Comparison of ENCODE assay signal across 1 cellular context in genomic region chr14:101961011-101961721, GRCh38.
A peak's percentile ranks its signal among the peaks of the same experiment; 100 is the strongest.
TF ChIP-seq lines count a peak whose summit lies in the region.

No MANE protein-coding gene starts in this region.

TF ChIP-seq in HepG2, 621 proteins besides CTCF, POLR2A, EP300 and RAD21 (continued from another document and continues in another):
- no peak for TF ChIP-seq AKNA (CRISPR knock-in tag; IDR thresholded peaks at IDR 0.05; ENCODE audit: borderline replicate concordance)
- TF ChIP-seq PAXIP1 (CRISPR knock-in tag; conservative IDR thresholded peaks at IDR 0.05) = no peak
- no peak for TF ChIP-seq GPBP1L1 (CRISPR knock-in tag; IDR thresholded peaks at IDR 0.05)
- TF ChIP-seq SAP130 (CRISPR knock-in tag; IDR thresholded peaks at IDR 0.05; ENCODE audit: low read depth) = peak; percentile 49; the same call in 1 of the 2 replicates
- TF ChIP-seq ZFP36L1 (CRISPR knock-in tag; IDR thresholded peaks at IDR 0.05) = peak; percentile 79; the same call in 1 of the 2 replicates
- no peak for TF ChIP-seq MTERF4 (CRISPR knock-in tag; IDR thresholded peaks at IDR 0.05)
- 0 out of 2 replicates have a peak, but pooled peaks have one; percentile 29 for TF ChIP-seq PITX1 (CRISPR knock-in tag; IDR thresholded peaks at IDR 0.05)
- TF ChIP-seq ATAD3A (CRISPR knock-in tag; IDR thresholded peaks at IDR 0.05) = no peak
- peak; percentile 67; the same call in 1 of the 2 replicates for TF ChIP-seq MEIS2 (CRISPR knock-in tag; IDR thresholded peaks at IDR 0.05)
- no peak for TF ChIP-seq RFX3 (CRISPR knock-in tag; IDR thresholded peaks at IDR 0.05)
- TF ChIP-seq ZFP91 (CRISPR knock-in tag; IDR thresholded peaks at IDR 0.05; ENCODE audit: borderline replicate concordance) = no peak; the same call in 1 of the 2 replicates
- no peak for TF ChIP-seq ZNF276 (CRISPR knock-in tag; IDR thresholded peaks at IDR 0.05; ENCODE audit: low read depth)
- TF ChIP-seq RORA (CRISPR knock-in tag; IDR thresholded peaks at IDR 0.05) = no peak
- peak; percentile 45 for TF ChIP-seq ARID5B (CRISPR knock-in tag; IDR thresholded peaks at IDR 0.05)
- peak; percentile 72 for TF ChIP-seq IRF2 (CRISPR knock-in tag; IDR thresholded peaks at IDR 0.05)
- no peak for TF ChIP-seq TIGD3 (CRISPR knock-in tag; IDR thresholded peaks at IDR 0.05; ENCODE audit: borderline replicate concordance)
- TF ChIP-seq CENPBD1 (CRISPR knock-in tag; IDR thresholded peaks at IDR 0.05; ENCODE audit: borderline replicate concordance, low read depth) = no peak
- no peak for TF ChIP-seq MTA1 (CRISPR knock-in tag; IDR thresholded peaks at IDR 0.05; ENCODE audit: borderline replicate concordance)
- no peak for TF ChIP-seq DRAP1 (CRISPR knock-in tag; IDR thresholded peaks at IDR 0.05)
- TF ChIP-seq ZNF850 (CRISPR knock-in tag; conservative IDR thresholded peaks at IDR 0.05) = no peak
- TF ChIP-seq RAD51 (IDR thresholded peaks at IDR 0.05; ENCODE audit: borderline replicate concordance) = no peak
- TF ChIP-seq HOXD1 (CRISPR knock-in tag; IDR thresholded peaks at IDR 0.05) = peak; percentile 90; the same call in 1 of the 2 replicates
- TF ChIP-seq NBN (conservative IDR thresholded peaks at IDR 0.05) = no peak
- TF ChIP-seq ZNF879 (CRISPR knock-in tag; IDR thresholded peaks at IDR 0.05) = no peak
- TF ChIP-seq HBP1 (CRISPR knock-in tag; IDR thresholded peaks at IDR 0.05; ENCODE audit: low read depth) = peak; percentile 43; the same call in 1 of the 2 replicates
- no peak for TF ChIP-seq IKZF4 (CRISPR knock-in tag; IDR thresholded peaks at IDR 0.05; ENCODE audit: borderline replicate concordance, low read depth, not compliant biosample characterization)
- TF ChIP-seq GABPA (IDR thresholded peaks at IDR 0.05; ENCODE audit: low read depth, low read length) = no peak
- TF ChIP-seq GABPA (CRISPR knock-in tag; IDR thresholded peaks at IDR 0.05; ENCODE audit: low read depth) = no peak
- TF ChIP-seq NKX3-1 (CRISPR knock-in tag; IDR thresholded peaks at IDR 0.05) = no peak
- no peak for TF ChIP-seq MTF2 (CRISPR knock-in tag; IDR thresholded peaks at IDR 0.05; ENCODE audit: borderline replicate concordance)
- TF ChIP-seq ZNF230 (CRISPR knock-in tag; IDR thresholded peaks at IDR 0.05) = no peak
